ENCODE assay signal across 9 cellular contexts in the genomic region with DNA sequence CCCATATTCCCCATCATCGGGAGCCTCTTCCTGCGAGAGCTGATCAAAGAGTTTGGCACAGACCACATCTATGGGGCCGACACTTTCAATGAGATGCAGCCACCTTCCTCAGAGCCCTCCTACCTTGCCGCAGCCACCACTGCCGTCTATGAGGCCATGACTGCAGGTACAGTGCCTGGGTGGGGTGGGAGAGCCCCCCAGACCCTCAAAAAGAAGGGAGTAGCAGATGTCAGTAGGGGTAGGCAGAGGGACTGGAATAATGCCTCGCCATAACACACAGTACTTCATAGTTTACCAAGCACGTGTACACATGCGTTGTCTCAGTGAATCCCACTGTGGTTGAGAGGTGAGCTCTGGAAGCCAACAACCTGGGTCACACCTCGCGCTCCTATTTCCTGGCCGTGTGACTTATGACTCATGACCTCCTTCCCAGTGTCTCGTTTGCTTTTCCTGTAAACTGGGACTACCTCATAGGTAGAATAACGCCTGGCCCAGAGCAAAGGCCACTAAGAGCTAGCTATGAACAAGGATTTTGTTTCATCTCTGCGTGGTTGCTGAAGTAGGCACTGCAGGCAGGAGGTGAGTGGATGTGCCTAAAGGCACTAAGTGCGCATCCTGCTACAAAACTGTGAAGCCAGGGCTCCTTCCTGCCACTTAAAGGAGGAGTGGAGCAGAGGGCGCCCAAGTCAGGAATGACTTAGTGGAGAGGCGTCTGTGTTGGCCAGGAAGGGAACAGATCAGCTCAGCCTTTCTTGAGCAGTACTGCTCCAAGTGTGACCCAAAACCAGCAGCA. TPM values are rescaled to one million over a fixed set of nuclear protein-coding genes. Genes with fewer than 3 reads are reported as not detected.
DNase-seq lines count a peak whose midpoint lies in the region; ATAC-seq and TF ChIP-seq lines count a peak whose summit lies in the region.
"Had no signal": no experiment of that assay in that cellular context is flagged by ENCODE, and none has a peak within 500 bp of the region (broad histone marks: within the 10 kb centered on the region; RNA-seq: fewer than 3 reads in every experiment).

No MANE protein-coding gene starts in this region.

- TF ChIP-seq CTCF in PC-9 (conservative IDR thresholded peaks at IDR 0.05) (no peak), colonic mucosa (IDR thresholded peaks at IDR 0.05) (no peak)

- no peaks in the 10 kb centered on the region for H3K27me3 Mint-ChIP-seq in activated CD4-positive, alpha-beta T cell treated with anti-CD3 and anti-CD28 coated beads for 36 hours
- H3K27me3 Mint-ChIP-seq in naive thymus-derived CD4-positive, alpha-beta T cell, result no peaks in the 10 kb centered on the region
- peaks cover 0 to 2% (median 0%) of the 10 kb centered on the region in 3 donors for H3K27me3 Mint-ChIP-seq in immature natural killer cell (ENCODE audit: low read depth in 3 of 3)

- H3K4me1 Mint-ChIP-seq in activated CD4-positive, alpha-beta T cell treated with anti-CD3 and anti-CD28 coated beads for 36 hours, result peaks cover 23% of the 10 kb centered on the region
- H3K4me1 Mint-ChIP-seq in naive thymus-derived CD4-positive, alpha-beta T cell, result peaks cover 23 to 41% (median 34%) of the 10 kb centered on the region in 7 donors
- peaks cover 14% of the 10 kb centered on the region in 2 donors for H3K4me1 Mint-ChIP-seq in immature natural killer cell

- H3K36me3 Mint-ChIP-seq in activated CD4-positive, alpha-beta T cell treated with anti-CD3 and anti-CD28 coated beads for 36 hours (ENCODE audit: low read depth), result peaks cover 20% of the 10 kb centered on the region
- H3K36me3 Mint-ChIP-seq in naive thymus-derived CD4-positive, alpha-beta T cell, result peaks cover 0 to 15% (median 5%) of the 10 kb centered on the region in 5 donors
- peaks cover 0 to 11% (median 0%) of the 10 kb centered on the region in 3 donors for H3K36me3 Mint-ChIP-seq in immature natural killer cell

- H3K27ac ChIP-seq in PC-9 (peak overlapping the region; percentile 48), colonic mucosa (peak overlapping the region; percentile 72)
- no peak overlapping the region for H3K27ac ChIP-seq in naive thymus-derived CD4-positive, alpha-beta T cell (ENCODE audit: low read depth, low read length)
- H3K27ac ChIP-seq: SK-N-MC had no signal

- no TSS peak for BruUV-seq in PC-9 (replicated peaks; lab: Mats Ljungman, UMichigan)

- POLR2A ChIA-PET in activated CD4-positive, alpha-beta T cell treated with anti-CD3 and anti-CD28 coated beads for 36 hours (lab: Charles Lee), result no interaction called here
- POLR2A ChIA-PET in PC-9 (lab: Charles Lee; ENCODE audit: unreplicated experiment), result interaction anchor here (0.6 kb wide), 2 partner anchors 67 to 187 kb away, joined by 4 to 6 read pairs; no protein-coding TSS in a partner anchor
- POLR2A ChIA-PET in naive thymus-derived CD4-positive, alpha-beta T cell (lab: Charles Lee), result interaction anchor here (0.5 to 0.8 kb wide), 4 partner anchors 11 to 30 kb away, joined by 3 to 4 read pairs (median 3); no protein-coding TSS in a partner anchor

- H4K20me1 ChIP-seq in PC-9 (ENCODE audit: insufficient read depth), result no peaks in the 10 kb centered on the region

- H3K4me1 ChIP-seq in PC-9 (replicated peaks; ENCODE audit: insufficient read depth) (peaks cover 22% of the 10 kb centered on the region), colonic mucosa (peaks cover 18% of the 10 kb centered on the region)
- peaks cover 12 to 26% of the 10 kb centered on the region in 2 donors for H3K4me1 ChIP-seq in naive thymus-derived CD4-positive, alpha-beta T cell (ENCODE audit: control insufficient read depth in 2 of 2, insufficient read depth in 2 of 2, low read length in 2 of 2)

- H3K79me2 ChIP-seq in PC-9 (ENCODE audit: low read depth), result peaks cover 10% of the 10 kb centered on the region

- intact Hi-C loops in activated CD4-positive, alpha-beta T cell treated with anti-CD3 and anti-CD28 coated beads for 36 hours (cut with DNase I, micrococcal nuclease), result no loop called here
- intact Hi-C loops in PC-9 (cut with micrococcal nuclease; ENCODE audit: unreplicated experiment) (no loop called here), colonic mucosa (cut with DNase I) (no loop called here)
- intact Hi-C loops in naive thymus-derived CD4-positive, alpha-beta T cell (cut with micrococcal nuclease), result no loop called here

- CTCF ChIA-PET in activated CD4-positive, alpha-beta T cell treated with anti-CD3 and anti-CD28 coated beads for 36 hours (lab: Charles Lee), result interaction anchor here (0.6 to 1.2 kb wide), 10 partner anchors 9 to 611 kb away, joined by 3 to 5 read pairs (median 3); partner anchors contain the start of gene ODAD4
- CTCF ChIA-PET in PC-9 (lab: Charles Lee), result no interaction called here
- CTCF ChIA-PET in naive thymus-derived CD4-positive, alpha-beta T cell (lab: Charles Lee), result interaction anchor here (0.8 kb wide), 1 partner anchor 11 kb away, joined by 3 read pairs; no protein-coding TSS in a partner anchor

- H3K27ac Mint-ChIP-seq in activated CD4-positive, alpha-beta T cell treated with anti-CD3 and anti-CD28 coated beads for 36 hours, result peak overlapping the region; percentile 55
- peak overlapping the region; percentile 11 to 76 (median 60) for H3K27ac Mint-ChIP-seq in naive thymus-derived CD4-positive, alpha-beta T cell
- H3K27ac Mint-ChIP-seq in immature natural killer cell, result peak overlapping the region in 2 of 6 donors; percentile 26 to 62

- H3K36me3 ChIP-seq in PC-9 (ENCODE audit: low read depth) (peaks cover 6% of the 10 kb centered on the region; the same call in 1 of the 2 replicates), colonic mucosa (no peaks in the 10 kb centered on the region)
- peaks cover 0 to 16% (median 0%) of the 10 kb centered on the region in 3 experiments for H3K36me3 ChIP-seq in naive thymus-derived CD4-positive, alpha-beta T cell (ENCODE audit: control insufficient read depth in 2 of 3, insufficient read depth in 3 of 3, low read length in 3 of 3)

- H3K9me3 Mint-ChIP-seq in activated CD4-positive, alpha-beta T cell treated with anti-CD3 and anti-CD28 coated beads for 36 hours (ENCODE audit: low read depth), result no peaks in the 10 kb centered on the region
- H3K9me3 Mint-ChIP-seq in naive thymus-derived CD4-positive, alpha-beta T cell, result no peaks in the 10 kb centered on the region
- H3K9me3 Mint-ChIP-seq in immature natural killer cell, result peaks cover 0 to 2% (median 0%) of the 10 kb centered on the region in 6 donors

- H2AFZ ChIP-seq in PC-9, result no peak overlapping the region

- peak overlapping the region in 1 of 2 donors; percentile 55 for H3K9ac ChIP-seq in colonic mucosa (ENCODE audit: low read depth in 2 of 2, low read length in 2 of 2)

- H3K9me2 ChIP-seq in PC-9 (ENCODE audit: insufficient read depth), result no peaks in the 10 kb centered on the region

- H3K27me3 ChIP-seq in PC-9 (ENCODE audit: insufficient read depth, low read depth), result no peaks in the 10 kb centered on the region
- no peaks in the 10 kb centered on the region for H3K27me3 ChIP-seq in colonic mucosa
- no peaks in the 10 kb centered on the region for H3K27me3 ChIP-seq in naive thymus-derived CD4-positive, alpha-beta T cell (ENCODE audit: control insufficient read depth in 2 of 2, insufficient read depth in 2 of 2, low read length in 2 of 2)

- DNase-seq in activated CD4-positive, alpha-beta T cell treated with anti-CD3 and anti-CD28 coated beads for 36 hours, result peak; percentile 50
- no peak for DNase-seq in activated CD4-positive, alpha-beta T cell treated with anti-CD3 and anti-CD28 coated beads, Interleukin-2, amount 50 U/mL, for 48 hours
- DNase-seq in PC-9 (peak in 1 of 2 experiments; percentile 73), colonic mucosa (peak; percentile 75), globus pallidus (ENCODE audit: low spot score) (no peak), immature natural killer cell (no peak)
- DNase-seq in naive thymus-derived CD4-positive, alpha-beta T cell, result peak in 1 of 9 donors; percentile 25

- ATAC-seq in activated CD4-positive, alpha-beta T cell treated with anti-CD3 and anti-CD28 coated beads for 36 hours, result peak; percentile 63
- no peak for ATAC-seq in naive thymus-derived CD4-positive, alpha-beta T cell
- no peak for ATAC-seq in HG02759 (IDR thresholded peaks at IDR 0.05; ENCODE audit: unreplicated experiment)

- no peaks in the 10 kb centered on the region for H3K9me3 ChIP-seq in PC-9 (ENCODE audit: insufficient read depth, low read depth)
- H3K9me3 ChIP-seq in colonic mucosa, result no peaks in the 10 kb centered on the region
- H3K9me3 ChIP-seq in naive thymus-derived CD4-positive, alpha-beta T cell (ENCODE audit: control insufficient read depth in 2 of 3, low read length in 3 of 3), result no peaks in the 10 kb centered on the region

- peaks cover 21% of the 10 kb centered on the region for H3F3A ChIP-seq in PC-9 (ENCODE audit: insufficient read depth, low read depth)

- H3K4me2 ChIP-seq in PC-9, result peak overlapping the region; percentile 31; the same call in 1 of the 2 replicates

- H3K4me3 ChIP-seq in PC-9, result no peak overlapping the region
- no peak overlapping the region for H3K4me3 ChIP-seq in colonic mucosa
- H3K4me3 ChIP-seq in naive thymus-derived CD4-positive, alpha-beta T cell (ENCODE audit: low read length), result no peak overlapping the region
- H3K4me3 ChIP-seq: SK-N-MC had no signal

- no peak overlapping the region for H3K4me3 Mint-ChIP-seq in activated CD4-positive, alpha-beta T cell treated with anti-CD3 and anti-CD28 coated beads for 36 hours
- H3K4me3 Mint-ChIP-seq in naive thymus-derived CD4-positive, alpha-beta T cell, result peak overlapping the region; percentile 13 to 72 (median 57)
- H3K4me3 Mint-ChIP-seq in immature natural killer cell, result no peak overlapping the region

RNA-seq across cellular contexts. Expression of gene NAGLU, which starts 5.2 kb away (rescaled TPM):
- 10 to 100 TPM in 1 of 2 experiments, 1 to 10 TPM in 1; 9.7 to 12.5 TPM for total RNA-seq in activated CD4-positive, alpha-beta T cell treated with anti-CD3 and anti-CD28 coated beads for 36 hours
- total RNA-seq in PC-9 (2021), result 18.2 and 20.6 TPM in 2 replicates
- 10 to 100 TPM; 27.8 to 38.6 TPM for total RNA-seq in colonic mucosa
- 10 to 100 TPM; 18.0 to 27.1 (median 22.3) TPM for total RNA-seq in naive thymus-derived CD4-positive, alpha-beta T cell
- polyA plus RNA-seq in naive thymus-derived CD4-positive, alpha-beta T cell, result 10 to 100 TPM in 1 of 2 donors, 1 to 10 TPM in 1; 6.6 to 17.6 TPM
- polyA plus RNA-seq in immature natural killer cell, result 10 to 100 TPM; 28.1 to 43.5 (median 33.6) TPM

RNA-seq across cellular contexts. Expression of gene HSD17B1, which starts 11.5 kb away (rescaled TPM):
- under 1 TPM; 0.35 to 0.41 TPM for total RNA-seq in activated CD4-positive, alpha-beta T cell treated with anti-CD3 and anti-CD28 coated beads for 36 hours
- total RNA-seq in PC-9 (2021) (0.90 and 1.3 TPM in 2 replicates), colonic mucosa (1 to 10 TPM in 1 of 2 donors, under 1 TPM in 1; 0.88 to 1.7 TPM)
- total RNA-seq in naive thymus-derived CD4-positive, alpha-beta T cell, result 1 to 10 TPM; 1.2 to 2.2 (median 1.9) TPM
- under 1 TPM; 0.39 to 0.59 TPM for polyA plus RNA-seq in naive thymus-derived CD4-positive, alpha-beta T cell
- polyA plus RNA-seq in immature natural killer cell, result 1 to 10 TPM in 1 of 3 donors, under 1 TPM in 1, not detected in 1; 0.99 to 1.9 TPM

RNA-seq across cellular contexts. Expression of gene COASY, which starts 20.7 kb away (rescaled TPM):
- 100 to 1,000 TPM in 1 of 2 experiments, 10 to 100 TPM in 1; 83.3 to 105 TPM for total RNA-seq in activated CD4-positive, alpha-beta T cell treated with anti-CD3 and anti-CD28 coated beads for 36 hours
- 133 and 152 TPM in 2 replicates for total RNA-seq in PC-9 (2021)
- total RNA-seq in colonic mucosa, result 100 to 1,000 TPM in 1 of 2 donors, 10 to 100 TPM in 1; 94.2 to 176 TPM
- 10 to 100 TPM; 45.3 to 76.9 (median 64.5) TPM for total RNA-seq in naive thymus-derived CD4-positive, alpha-beta T cell
- polyA plus RNA-seq in naive thymus-derived CD4-positive, alpha-beta T cell, result 10 to 100 TPM; 56.0 to 59.2 TPM
- polyA plus RNA-seq in immature natural killer cell, result 100 to 1,000 TPM in 1 of 3 donors, 10 to 100 TPM in 2; 54.1 to 136 (median 72.5) TPM

RNA-seq across cellular contexts. Expression of gene MLX, which starts 25.7 kb away (rescaled TPM):
- total RNA-seq in activated CD4-positive, alpha-beta T cell treated with anti-CD3 and anti-CD28 coated beads for 36 hours, result 10 to 100 TPM; 38.7 to 40.7 TPM
- total RNA-seq in PC-9 (2021) (20.0 and 26.0 TPM in 2 replicates), colonic mucosa (10 to 100 TPM; 79.6 to 83.0 TPM)
- 10 to 100 TPM; 35.3 to 73.9 (median 65.1) TPM for total RNA-seq in naive thymus-derived CD4-positive, alpha-beta T cell
- 10 to 100 TPM; 28.1 to 46.8 TPM for polyA plus RNA-seq in naive thymus-derived CD4-positive, alpha-beta T cell
- polyA plus RNA-seq in immature natural killer cell, result 10 to 100 TPM; 25.0 to 41.0 (median 30.5) TPM

RNA-seq across cellular contexts. Expression of gene PSMC3IP, which starts 36.3 kb away (rescaled TPM):
- 10 to 100 TPM; 27.0 to 28.9 TPM for total RNA-seq in activated CD4-positive, alpha-beta T cell treated with anti-CD3 and anti-CD28 coated beads for 36 hours
- total RNA-seq in PC-9 (2021), result 10.2 and 13.4 TPM in 2 replicates
- total RNA-seq in colonic mucosa, result 10 to 100 TPM in 1 of 2 donors, 1 to 10 TPM in 1; 2.2 to 11.6 TPM
- total RNA-seq in naive thymus-derived CD4-positive, alpha-beta T cell, result 10 to 100 TPM in 1 of 5 experiments, 1 to 10 TPM in 4; 2.7 to 14.0 (median 5.2) TPM
- 1 to 10 TPM; 1.3 to 1.6 TPM for polyA plus RNA-seq in naive thymus-derived CD4-positive, alpha-beta T cell
- 1 to 10 TPM in 2 of 3 donors, under 1 TPM in 1; 0.91 to 3.0 (median 1.5) TPM for polyA plus RNA-seq in immature natural killer cell

Comparison
In these comparisons a context has a peak if more than half of its experiments do, and no peak if none do; other contexts are left out.
1. DNase-seq: peak in activated CD4-positive, alpha-beta T cell treated with anti-CD3 and anti-CD28 coated beads for 36 hours (single experiment) and colonic mucosa (single experiment); none in activated CD4-positive, alpha-beta T cell treated with anti-CD3 and anti-CD28 coated beads, Interleukin-2, amount 50 U/mL, for 48 hours (0 of 2), globus pallidus (single experiment) and immature natural killer cell (0 of 3).
2. H3K4me3 Mint-ChIP-seq: peak in naive thymus-derived CD4-positive, alpha-beta T cell (10 of 10); none in activated CD4-positive, alpha-beta T cell treated with anti-CD3 and anti-CD28 coated beads for 36 hours (single experiment) and immature natural killer cell (0 of 5).